26 cellular contexts compared by ENCODE assay signal in genomic region chr10:2935647-2936386, GRCh38.
DNase-seq lines count a peak whose midpoint lies in the region; ATAC-seq, FAIRE-seq and TF ChIP-seq lines count a peak whose summit lies in the region.
"Had no signal": no experiment of that assay in that cellular context is flagged by ENCODE, and none has a peak within 500 bp of the region (broad histone marks: within the 10 kb centered on the region; RNA-seq: fewer than 3 reads in every experiment).

No MANE protein-coding gene starts in this region.

- H2BK12ac ChIP-seq in H1 (ENCODE audit: low read depth, low read length) (no peak overlapping the region), neuronal stem cell (ENCODE audit: low read length) (no peak overlapping the region)

- no peaks in the 10 kb centered on the region for H3K4me1 ChIP-seq in HEK293 (ENCODE audit: control insufficient read depth, insufficient read depth, low read length)
- peaks cover 0 to 8% (median 3%) of the 10 kb centered on the region in 4 experiments; a peak in 4 of 7 replicates for H3K4me1 ChIP-seq in H1 (replicated peaks in 1 of 4; ENCODE audit: control insufficient read depth in 3 of 4, insufficient read depth in 4 of 4, low read length in 3 of 4)
- peaks cover 0 to 3% of the 10 kb centered on the region in 2 donors for H3K4me1 ChIP-seq in neuronal stem cell (ENCODE audit: control insufficient read depth in 2 of 2, insufficient read depth in 1 of 2, low read depth in 1 of 2, low read length in 2 of 2)

- H3K79me1 ChIP-seq in H1 (ENCODE audit: low read depth, low read length) (no peaks in the 10 kb centered on the region), neuronal stem cell (ENCODE audit: low read depth, low read length) (no peaks in the 10 kb centered on the region)

- TF ChIP-seq EP300 in H1 (IDR thresholded peaks at IDR 0.05; ENCODE audit: borderline replicate concordance in 1 of 2, low read depth in 2 of 2, low read length in 2 of 2) = no peak

- peaks cover 0 to 2% (median 0%) of the 10 kb centered on the region in 4 experiments; a peak in 1 of 7 replicates for H3K27me3 ChIP-seq in H1 (replicated peaks in 1 of 4; ENCODE audit: control insufficient read depth in 3 of 4, extremely low read depth in 1 of 4, insufficient read depth in 3 of 4, low read length in 3 of 4)
- no peaks in the 10 kb centered on the region for H3K27me3 ChIP-seq in neuronal stem cell (ENCODE audit: control insufficient read depth in 3 of 3, insufficient read depth in 3 of 3, low read depth in 1 of 3, low read length in 3 of 3)

- H3K56ac ChIP-seq in H1 (replicated peaks; ENCODE audit: insufficient read length, low read depth, low read length) = no peak overlapping the region

- peak; percentile 33 for DNase-seq in NCI-H82 (lab: John Stamatoyannopoulos, UW)
- DNase-seq in NCI-H82 treated with DMSO at 0.1 percent for 48 hours (lab: John Stamatoyannopoulos, UW; ENCODE audit: unreplicated experiment) = no peak
- DNase-seq in H1 (ENCODE audit: low read depth in 1 of 2, low spot score in 2 of 2) = peak in 1 of 2 experiments; percentile 43
- DNase-seq in neuronal stem cell (ENCODE audit: low spot score) = no peak
- DNase-seq in caudate nucleus (lab: John Stamatoyannopoulos, UW) = no peak
- no peak for DNase-seq in effector memory CD8-positive, alpha-beta T cell
- DNase-seq: CD4-positive, alpha-beta T cell; COR-L47; DND-41; GOT3; MM.1S; NCI-H1048; NCI-H1694; NCI-H2081 treated with DMSO at 0.1 percent for 48 hours; NCI-H2171 treated with DMSO at 0.1 percent for 48 hours; NCI-H446; NCI-H526 treated with DMSO at 0.1 percent for 48 hours; PC-9; RPMI8226; SIG-M5; SK-N-SH had no signal

- CTCF ChIA-PET in HEK293 (lab: Yijun Ruan, JAX) (interaction anchor here (0.6 to 2.8 kb wide), 2 partner anchors 108 to 115 kb away, joined by 3 to 16 read pairs; no protein-coding TSS in a partner anchor), H1 (lab: Charles Lee; ENCODE audit: partially characterized antibody) (interaction anchor here (0.6 to 1.8 kb wide), 8 partner anchors 8 to 310 kb away, joined by 3 to 13 read pairs (median 4); no protein-coding TSS in a partner anchor)

- H2BK15ac ChIP-seq in H1 (ENCODE audit: low read length) (no peak overlapping the region), neuronal stem cell (ENCODE audit: low read length) (no peak overlapping the region)

- H3K9me3 ChIP-seq in HEK293 (ENCODE audit: control insufficient read depth, insufficient read depth, low read depth, low read length) = no peaks in the 10 kb centered on the region
- no peaks in the 10 kb centered on the region for H3K9me3 ChIP-seq in H1 (ENCODE audit: insufficient read depth in 2 of 2, low read depth in 1 of 2, low read length in 1 of 2)
- H3K9me3 ChIP-seq in neuronal stem cell (replicated peaks in 1 of 2; ENCODE audit: control insufficient read depth in 2 of 2, insufficient read depth in 1 of 2, low read depth in 1 of 2, low read length in 2 of 2) = peaks cover 2 to 3% of the 10 kb centered on the region in 2 donors
- H3K9me3 ChIP-seq: SK-N-SH had no signal

- H3K18ac ChIP-seq in H1 (ENCODE audit: extremely low read depth, low read length) (no peak overlapping the region), neuronal stem cell (ENCODE audit: low read length) (peak overlapping the region; percentile 72)

- H3K4me3 Mint-ChIP-seq in effector memory CD8-positive, alpha-beta T cell = no peak overlapping the region
- H3K4me3 Mint-ChIP-seq: B cell; CD4-positive, alpha-beta T cell had no signal

- H3K23me2 ChIP-seq in H1 (ENCODE audit: low read depth, low read length) = no peaks in the 10 kb centered on the region

- H3K9ac ChIP-seq in H1 (replicated peaks in 1 of 4; ENCODE audit: extremely low read depth in 1 of 4, low read depth in 3 of 4, low read length in 3 of 4) = no peak overlapping the region
- H3K9ac ChIP-seq in neuronal stem cell (ENCODE audit: low read depth, low read length, poor library complexity) = no peak overlapping the region
- H3K9ac ChIP-seq: SK-N-SH had no signal

- peaks cover 48 to 65% of the 10 kb centered on the region in 2 donors for H3K27me3 Mint-ChIP-seq in effector memory CD8-positive, alpha-beta T cell

- WGBS in H1 (ENCODE audit: extremely low coverage in 1 of 2, insufficient coverage in 1 of 2, insufficient read length in 1 of 2, insufficient replicate concordance in 2 of 2, low coverage in 1 of 2, low lambda C conversion rate in 2 of 2, missing lambda C conversion rate in 1 of 2), 2 experiments = 92% methylated on average over 39 of the region's 39 CpGs; no CpG with 5 or more reads in 1 of the 2 experiments
- WGBS in neuronal stem cell (ENCODE audit: extremely low coverage in 2 of 2, insufficient read length in 2 of 2, insufficient replicate concordance in 1 of 2), 2 donors = no CpG with 5 or more reads among the region's 39 CpGs

- no peaks in the 10 kb centered on the region for H3K4me1 Mint-ChIP-seq in effector memory CD8-positive, alpha-beta T cell (ENCODE audit: low read depth in 2 of 2)
- H3K4me1 Mint-ChIP-seq: B cell had no signal

- H2BK5ac ChIP-seq in H1 (ENCODE audit: low read depth, low read length) = no peak overlapping the region
- H2BK5ac ChIP-seq in neuronal stem cell (ENCODE audit: low read length) = peak overlapping the region; percentile 2

- H3K4me2 ChIP-seq in H1 (ENCODE audit: insufficient read depth in 1 of 2, low read depth in 2 of 2, low read length in 2 of 2) (no peak overlapping the region), neuronal stem cell (ENCODE audit: insufficient read depth, low read length, poor library complexity, severe bottlenecking) (no peak overlapping the region)
- H3K4me2 ChIP-seq: PC-9, SK-N-SH had no signal

- TF ChIP-seq CTCF in HEK293 (tag by site-specific recombination; IDR thresholded peaks at IDR 0.05) (no peak), H1 (IDR thresholded peaks at IDR 0.05; ENCODE audit: control extremely low read depth in 1 of 3, insufficient read depth in 1 of 3, low read depth in 1 of 3, low read length in 3 of 3) (no peak)

- H4K20me1 ChIP-seq in H1 (replicated peaks in 1 of 2; ENCODE audit: control insufficient read depth in 1 of 2, insufficient read depth in 2 of 2, low read length in 2 of 2) = no peaks in the 10 kb centered on the region

- H3K4me3 ChIP-seq in HEK293 (ENCODE audit: low read depth, low read length) (no peak overlapping the region), H1 (ENCODE audit: extremely low read depth in 1 of 4, insufficient read depth in 2 of 4, low read depth in 3 of 4, low read length in 4 of 4) (no peak overlapping the region), neuronal stem cell (ENCODE audit: low read length in 2 of 2) (no peak overlapping the region)
- H3K4me3 ChIP-seq: PC-9 had no signal

- no peak for FAIRE-seq in H1 (lab: Jason Lieb, UNC)
- FAIRE-seq: A204.1, GM12891 had no signal

- H3K79me2 ChIP-seq in H1 (ENCODE audit: control insufficient read depth in 1 of 2, insufficient read depth in 2 of 2, low read length in 2 of 2) = no peaks in the 10 kb centered on the region

- POLR2A ChIA-PET in HEK293 (lab: Yijun Ruan, JAX) = no interaction called here
- POLR2A ChIA-PET in H1 (lab: Charles Lee; ENCODE audit: partially characterized antibody) = no interaction called here

- H3K27ac ChIP-seq in HEK293 (ENCODE audit: extremely low read depth, low read depth, low read length) = no peak overlapping the region
- no peak overlapping the region for H3K27ac ChIP-seq in H1 (ENCODE audit: low read depth, low read length)
- no peak overlapping the region for H3K27ac ChIP-seq in neuronal stem cell (replicated peaks; ENCODE audit: low read length)
- no peak overlapping the region for H3K27ac ChIP-seq in caudate nucleus (ENCODE audit: low read depth, low read length)
- H3K27ac ChIP-seq: PC-9 had no signal

- H4K91ac ChIP-seq in H1 (replicated peaks; ENCODE audit: insufficient read length, low read length) (no peak overlapping the region), neuronal stem cell (ENCODE audit: low read depth, low read length, poor library complexity) (no peak overlapping the region)

- no peak overlapping the region for H3K14ac ChIP-seq in H1 (ENCODE audit: insufficient read length)
- no peak overlapping the region for H3K14ac ChIP-seq in neuronal stem cell (ENCODE audit: low read length)

- ATAC-seq in effector memory CD8-positive, alpha-beta T cell (replicated peaks) = no peak
- no peak for ATAC-seq in HG02884 (IDR thresholded peaks at IDR 0.05; ENCODE audit: unreplicated experiment)

- no peak overlapping the region for H2BK120ac ChIP-seq in H1 (replicated peaks; ENCODE audit: low read depth, low read length)
- H2BK120ac ChIP-seq in neuronal stem cell (ENCODE audit: low read depth, low read length) = no peak overlapping the region

- no peak overlapping the region for H3K23ac ChIP-seq in H1 (ENCODE audit: insufficient read length)
- H3K23ac ChIP-seq in neuronal stem cell (ENCODE audit: low read depth, low read length, poor library complexity) = no peak overlapping the region

- H2BK20ac ChIP-seq in H1 (ENCODE audit: low read length) = no peak overlapping the region

- H4K8ac ChIP-seq in H1 (ENCODE audit: extremely low read depth, insufficient read depth, low read length) (no peak overlapping the region), neuronal stem cell (ENCODE audit: low read depth, low read length) (no peak overlapping the region)

- peaks cover 3% of the 10 kb centered on the region for H3K36me3 Mint-ChIP-seq in effector memory CD8-positive, alpha-beta T cell (ENCODE audit: insufficient read depth)

- H2AFZ ChIP-seq in H1 (ENCODE audit: low read length) (0 out of 2 replicates have a peak overlapping the region, but pooled peaks have one; percentile 15), neuronal stem cell (ENCODE audit: low read length) (no peak overlapping the region)
- H2AFZ ChIP-seq: PC-9 had no signal

- H3K36me3 ChIP-seq in HEK293 (ENCODE audit: control insufficient read depth in 2 of 2, insufficient read depth in 1 of 2, low read length in 2 of 2) = no peaks in the 10 kb centered on the region
- H3K36me3 ChIP-seq in H1 (ENCODE audit: control insufficient read depth in 2 of 4, insufficient read depth in 4 of 4, low read length in 3 of 4) = no peaks in the 10 kb centered on the region
- H3K36me3 ChIP-seq in neuronal stem cell (replicated peaks in 1 of 2; ENCODE audit: control insufficient read depth in 2 of 2, insufficient read depth in 2 of 2, low read length in 2 of 2) = no peaks in the 10 kb centered on the region

- H3K9me3 Mint-ChIP-seq in effector memory CD8-positive, alpha-beta T cell = no peaks in the 10 kb centered on the region
- H3K9me3 Mint-ChIP-seq: CD4-positive, alpha-beta T cell had no signal

- H3K27ac Mint-ChIP-seq in effector memory CD8-positive, alpha-beta T cell = no peak overlapping the region
- H3K27ac Mint-ChIP-seq: B cell; CD4-positive, alpha-beta T cell had no signal

- no peak for TF ChIP-seq POLR2A in H1 (IDR thresholded peaks at IDR 0.05; ENCODE audit: control extremely low read depth in 1 of 2, low read depth in 2 of 2, low read length in 2 of 2)

- H3K4ac ChIP-seq in H1 (replicated peaks; ENCODE audit: insufficient read length, low read depth, low read length) (no peak overlapping the region), neuronal stem cell (ENCODE audit: low read length) (no peak overlapping the region)

- H2AK5ac ChIP-seq in H1 (ENCODE audit: low read depth, low read length) = no peak overlapping the region
- H2AK5ac ChIP-seq in neuronal stem cell (ENCODE audit: low read depth, low read length) = no peak overlapping the region

- no peak overlapping the region for H4K5ac ChIP-seq in H1 (ENCODE audit: insufficient read length, low read depth, low read length)

- no peak for TF ChIP-seq RAD21 in H1 (IDR thresholded peaks at IDR 0.05 in 1 of 2, conservative IDR thresholded peaks at IDR 0.05 in 1 of 2; ENCODE audit: low read depth in 2 of 2, low read length in 2 of 2)
